In the genomic region with DNA sequence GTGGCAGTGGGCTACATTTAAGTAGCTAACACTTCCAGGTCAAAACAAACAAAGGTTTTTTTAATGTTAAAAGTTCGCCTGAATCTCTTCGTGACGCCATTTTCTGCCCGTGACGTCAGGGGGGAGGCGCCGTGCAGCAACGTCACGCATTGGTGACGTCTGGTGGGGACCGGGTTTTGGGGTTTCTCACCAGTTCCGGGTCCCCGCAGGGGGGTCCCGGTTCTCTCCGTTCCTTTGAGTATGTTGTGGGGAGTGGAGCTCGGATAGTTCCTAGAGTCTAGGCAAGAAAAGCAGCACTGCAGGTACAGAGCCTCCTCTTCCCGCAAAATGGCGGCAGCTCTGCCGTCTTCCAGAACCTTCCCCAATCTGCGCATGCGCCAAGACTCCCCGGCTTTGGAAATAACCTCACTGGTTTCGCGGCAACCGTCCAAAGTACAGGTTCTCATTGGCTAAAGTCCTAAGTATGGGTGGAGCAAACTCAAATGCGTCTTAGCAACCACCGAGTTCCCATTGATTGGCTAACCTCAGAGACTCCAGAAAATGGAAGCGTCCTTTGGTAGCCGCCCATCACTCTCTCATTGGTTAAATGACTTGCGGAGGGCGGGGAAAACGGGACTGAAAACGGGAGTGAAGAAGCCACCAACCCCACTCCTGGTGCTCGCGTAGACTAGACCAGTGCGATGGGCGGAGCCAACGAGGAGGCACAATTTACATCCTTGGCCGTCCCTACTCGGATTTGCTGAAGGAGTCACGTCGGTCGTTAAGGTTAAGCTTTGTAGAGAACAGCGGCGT, we compare ENCODE assay signal across 8 cellular contexts. TPM values are rescaled to one million over a fixed set of nuclear protein-coding genes. Genes with fewer than 3 reads are reported as not detected.
DNase-seq lines count a peak whose midpoint lies in the region; ATAC-seq and TF ChIP-seq lines count a peak whose summit lies in the region.

Gene RBM23 (minus strand): TSS at position 341 of the 792 bp plus-strand sequence.

- no peaks in the 10 kb centered on the region for H3K27me3 ChIP-seq in ascending aorta
- no peaks in the 10 kb centered on the region for H3K27me3 ChIP-seq in right cardiac atrium (ENCODE audit: control insufficient read depth, insufficient read depth)
- no peaks in the 10 kb centered on the region for H3K27me3 ChIP-seq in uterus

- peak; percentile 94 for ATAC-seq in GM18502 (IDR thresholded peaks at IDR 0.05; ENCODE audit: poor library complexity, unreplicated experiment)
- peak; percentile 94 for ATAC-seq in HG02970 (IDR thresholded peaks at IDR 0.05; ENCODE audit: low FRiP score, unreplicated experiment)
- peak; percentile 95 to 96 for ATAC-seq in right cardiac atrium

- H3K9me3 Mint-ChIP-seq in T-helper 2 cell treated with Interferon-gamma antibody and Interleukin-4, amounts not matched to agents 5 μg/mL and 100 μg/mL, for 36 hours = no peaks in the 10 kb centered on the region

- peaks cover 24 to 30% of the 10 kb centered on the region in 2 donors for H3K36me3 ChIP-seq in ascending aorta
- no peaks in the 10 kb centered on the region for H3K36me3 ChIP-seq in uterus

- H3K4me1 Mint-ChIP-seq in T-helper 2 cell treated with Interferon-gamma antibody and Interleukin-4, amounts not matched to agents 5 μg/mL and 100 μg/mL, for 36 hours (ENCODE audit: low read depth) = peaks cover 28% of the 10 kb centered on the region

- peak; percentile 75 to 87 for TF ChIP-seq POLR2A in uterus (IDR thresholded peaks at IDR 0.05)

- H3K4me3 ChIP-seq in ascending aorta (peak within 1 kb of the TSS; percentile 57 to 65), right cardiac atrium (ENCODE audit: low read length) (peak within 1 kb of the TSS; percentile 93), uterus (peak within 1 kb of the TSS; percentile 50 to 88)

- H3K27ac ChIP-seq in ascending aorta (peak within 1 kb of the TSS; percentile 86 to 93), right cardiac atrium (ENCODE audit: low read length) (peak within 1 kb of the TSS; percentile 98), uterus (peak within 1 kb of the TSS; percentile 93 to 99)

- no peak for TF ChIP-seq CTCF in ascending aorta (IDR thresholded peaks at IDR 0.05)
- peak in 1 of 4 experiments; percentile 12 for TF ChIP-seq CTCF in uterus (IDR thresholded peaks at IDR 0.05)

- H3K36me3 Mint-ChIP-seq in T-helper 2 cell treated with Interferon-gamma antibody and Interleukin-4, amounts not matched to agents 5 μg/mL and 100 μg/mL, for 36 hours (ENCODE audit: low read depth) = peaks cover 55% of the 10 kb centered on the region

- H3K9me3 ChIP-seq in ascending aorta (no peaks in the 10 kb centered on the region), right cardiac atrium (ENCODE audit: control insufficient read depth, low read length) (no peaks in the 10 kb centered on the region), uterus (no peaks in the 10 kb centered on the region)

- H3K4me1 ChIP-seq in ascending aorta = peaks cover 6 to 18% of the 10 kb centered on the region in 2 donors
- peaks cover 6% of the 10 kb centered on the region for H3K4me1 ChIP-seq in right cardiac atrium (ENCODE audit: control insufficient read depth, insufficient read depth, low read length)
- peaks cover 3 to 23% of the 10 kb centered on the region in 2 donors for H3K4me1 ChIP-seq in uterus

- intact Hi-C loops in ascending aorta (cut with DNase I) = loop anchor here (1.0 kb wide), 2 partner anchors 10 to 48 kb away; partner anchors contain the start of genes LRP10 and PRMT5
- intact Hi-C loops in right cardiac atrium (cut with DNase I) = no loop called here
- intact Hi-C loops in uterus (cut with DNase I; ENCODE audit: low total_unique reads) = no loop called here

- DNase-seq in NCI-H1930 (lab: John Stamatoyannopoulos, UW) (peak; percentile 99 to 100), ascending aorta (ENCODE audit: low spot score in 2 of 2) (peak; percentile 99 to 100), right cardiac atrium (peak; percentile 100), pulmonary artery endothelial cell (ENCODE audit: low read depth, low spot score) (peak; percentile 100), uterus (peak; percentile 100)
- peak; percentile 99 for DNase-seq in T-helper 2 cell treated with Interferon-gamma antibody and Interleukin-4, amounts not matched to agents 5 μg/mL and 100 μg/mL, for 36 hours (ENCODE audit: low spot score)

- peak within 1 kb of the TSS; percentile 100 for H3K27ac Mint-ChIP-seq in T-helper 2 cell treated with Interferon-gamma antibody and Interleukin-4, amounts not matched to agents 5 μg/mL and 100 μg/mL, for 36 hours

- H3K27me3 Mint-ChIP-seq in T-helper 2 cell treated with Interferon-gamma antibody and Interleukin-4, amounts not matched to agents 5 μg/mL and 100 μg/mL, for 36 hours (ENCODE audit: low read depth) = peaks cover 4% of the 10 kb centered on the region

- H3K4me3 Mint-ChIP-seq in T-helper 2 cell treated with Interferon-gamma antibody and Interleukin-4, amounts not matched to agents 5 μg/mL and 100 μg/mL, for 36 hours = peak within 1 kb of the TSS; percentile 95

- WGBS in right cardiac atrium = under 1% methylated on average over 45 of the region's 45 CpGs

RNA-seq across cellular contexts. Expression of gene RBM23, which starts in this region (rescaled TPM):
- total RNA-seq in ascending aorta (113 TPM), right cardiac atrium (10 to 100 TPM; 56.0 to 66.3 (median 61.6) TPM), pulmonary artery endothelial cell (59.9 and 75.2 TPM in 2 replicates), uterus (1,000 to 10,000 TPM in 2 of 4 donors, 100 to 1,000 TPM in 1, 10 to 100 TPM in 1; 49.7 to 2,239 (median 990) TPM)
- 26.0 TPM for polyA plus RNA-seq in right cardiac atrium

Comparison
In these comparisons a context has a peak if more than half of its experiments do, and no peak if none do; other contexts are left out.
1. Peak in every context shown above with its lines: DNase-seq, ATAC-seq, H3K4me3 ChIP-seq and H3K27ac ChIP-seq.